In the genomic region with DNA sequence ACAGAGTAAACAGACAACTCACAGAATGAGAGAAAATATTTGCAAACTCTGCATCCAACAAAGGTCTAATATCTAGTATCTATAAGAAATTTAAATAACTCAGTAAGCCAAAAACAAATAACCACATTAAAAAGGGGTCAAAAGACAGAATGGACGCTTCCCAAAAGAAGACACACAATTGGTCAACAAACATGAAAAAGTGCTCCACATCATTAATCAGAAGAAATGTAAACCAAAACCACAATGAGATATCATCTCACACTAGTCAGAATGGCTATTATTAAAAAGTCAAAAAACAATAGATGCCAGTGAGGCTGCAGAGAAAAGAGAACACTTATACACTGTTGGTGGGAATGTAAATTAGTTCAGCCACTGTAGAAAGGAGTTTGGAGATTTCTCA, we compare ENCODE assay signal across 7 cellular contexts. TPM values are rescaled to one million over a fixed set of nuclear protein-coding genes. Genes with fewer than 3 reads are reported as not detected.
A peak's percentile ranks its signal among the peaks of the same experiment; 100 is the strongest.
DNase-seq lines count a peak whose midpoint lies in the region; ATAC-seq and TF ChIP-seq lines count a peak whose summit lies in the region.
"Not testable (repeated sequence)": the region's sequence is repeated elsewhere in the genome, so short reads cannot be mapped to it uniquely, and the experiment has no call there.

No MANE protein-coding gene starts in this region.

- H3K4me3 Mint-ChIP-seq in CD14-positive monocyte; activated B cell treated with CpG ODN at 0.5 μM for 24 hours; dendritic cell treated with granulocyte-macrophage colony-stimulating factor and Interleukin-4, amounts not matched to agents 40 ng/mL and 50 ng/mL, for 4 days; immature natural killer cell; osteocyte (ENCODE audit: unreplicated experiment): not testable (repeated sequence)

- not testable (repeated sequence) for H3K27me3 ChIP-seq in HL-60 (ENCODE audit: insufficient read depth, poor library complexity, severe bottlenecking)

- H3K27ac ChIP-seq in HL-60 (replicated peaks) = peak overlapping the region; percentile 88

- not testable (repeated sequence) for DNase-seq in CD14-positive monocyte (ENCODE audit: low spot score); HL-60 (ENCODE audit: low read depth in 1 of 2, low spot score in 1 of 2); activated B cell treated with CpG ODN at 0.5 μM for 24 hours; immature natural killer cell; osteocyte (ENCODE audit: extremely low spot score, unreplicated experiment)
- DNase-seq in OCI-M1 (lab: John Stamatoyannopoulos, UW) = peak; percentile 34

- not testable (repeated sequence) for H3K36me3 Mint-ChIP-seq in CD14-positive monocyte; activated B cell treated with CpG ODN at 0.5 μM for 24 hours (ENCODE audit: low read depth); dendritic cell treated with granulocyte-macrophage colony-stimulating factor and Interleukin-4, amounts not matched to agents 40 ng/mL and 50 ng/mL, for 4 days (ENCODE audit: low read depth); immature natural killer cell; osteocyte (ENCODE audit: unreplicated experiment)

- not testable (repeated sequence) for ATAC-seq in activated B cell treated with CpG ODN at 0.5 μM for 24 hours (ENCODE audit: low read depth)

- intact Hi-C loops in CD14-positive monocyte (cut with micrococcal nuclease) (loop anchor here in 1 of 2 donors (2.0 kb wide), 1 partner anchor 31 kb away; no protein-coding TSS in a partner anchor), activated B cell treated with CpG ODN at 0.5 μM for 24 hours (cut with micrococcal nuclease) (loop anchor here (2.0 kb wide), 2 partner anchors 33 to 203 kb away; no protein-coding TSS in a partner anchor)
- intact Hi-C loops in dendritic cell treated with granulocyte-macrophage colony-stimulating factor and Interleukin-4, amounts not matched to agents 40 ng/mL and 50 ng/mL, for 4 days (cut with micrococcal nuclease) = loop anchor here (1.0 kb wide), 1 partner anchor 169 kb away; no protein-coding TSS in a partner anchor

- not testable (repeated sequence) for H3K4me3 ChIP-seq in HL-60 (replicated peaks; ENCODE audit: insufficient read depth, low read length)

- not testable (repeated sequence) for H3K9me3 Mint-ChIP-seq in CD14-positive monocyte; activated B cell treated with CpG ODN at 0.5 μM for 24 hours; dendritic cell treated with granulocyte-macrophage colony-stimulating factor and Interleukin-4, amounts not matched to agents 40 ng/mL and 50 ng/mL, for 4 days; immature natural killer cell; osteocyte (ENCODE audit: unreplicated experiment)

- CTCF ChIA-PET in activated B cell treated with CpG ODN at 0.5 μM for 24 hours (lab: Charles Lee) = not testable (repeated sequence)

- POLR2A ChIA-PET in activated B cell treated with CpG ODN at 0.5 μM for 24 hours (lab: Charles Lee) = interaction anchor here (3.5 kb wide), 1 partner anchor 48 kb away, joined by 41 read pairs; a partner anchor contains a TSS

- peaks cover 43% of the 10 kb centered on the region for H3K4me1 Mint-ChIP-seq in CD14-positive monocyte
- peaks cover 58% of the 10 kb centered on the region for H3K4me1 Mint-ChIP-seq in activated B cell treated with CpG ODN at 0.5 μM for 24 hours
- H3K4me1 Mint-ChIP-seq in dendritic cell treated with granulocyte-macrophage colony-stimulating factor and Interleukin-4, amounts not matched to agents 40 ng/mL and 50 ng/mL, for 4 days (ENCODE audit: low read depth) = peaks cover 48% of the 10 kb centered on the region
- H3K4me1 Mint-ChIP-seq in immature natural killer cell = peaks cover 62 to 70% of the 10 kb centered on the region in 2 donors
- H3K4me1 Mint-ChIP-seq in osteocyte (ENCODE audit: unreplicated experiment) = peaks cover 23% of the 10 kb centered on the region

- H3K27ac Mint-ChIP-seq in CD14-positive monocyte = peak overlapping the region; percentile 99 to 100 (median 100)
- peak overlapping the region; percentile 27 for H3K27ac Mint-ChIP-seq in activated B cell treated with CpG ODN at 0.5 μM for 24 hours
- peak overlapping the region; percentile 95 for H3K27ac Mint-ChIP-seq in dendritic cell treated with granulocyte-macrophage colony-stimulating factor and Interleukin-4, amounts not matched to agents 40 ng/mL and 50 ng/mL, for 4 days
- H3K27ac Mint-ChIP-seq in immature natural killer cell = peak overlapping the region; percentile 6 to 80 (median 37)
- peak overlapping the region; percentile 97 for H3K27ac Mint-ChIP-seq in osteocyte (ENCODE audit: unreplicated experiment)

- H3K27me3 Mint-ChIP-seq in CD14-positive monocyte (ENCODE audit: low read depth in 3 of 3); activated B cell treated with CpG ODN at 0.5 μM for 24 hours; dendritic cell treated with granulocyte-macrophage colony-stimulating factor and Interleukin-4, amounts not matched to agents 40 ng/mL and 50 ng/mL, for 4 days; osteocyte (ENCODE audit: unreplicated experiment): not testable (repeated sequence)
- H3K27me3 Mint-ChIP-seq in immature natural killer cell (ENCODE audit: low read depth in 3 of 3) = peaks cover 6 to 13% (median 7%) of the 10 kb centered on the region in 3 donors

- TF ChIP-seq CTCF in CD14-positive monocyte (IDR thresholded peaks at IDR 0.05); HL-60 (IDR thresholded peaks at IDR 0.05; ENCODE audit: insufficient read depth, low read length); activated B cell treated with CpG ODN at 0.5 μM for 24 hours (IDR thresholded peaks at IDR 0.05); osteocyte (IDR thresholded peaks at IDR 0.05): not testable (repeated sequence)

RNA-seq across cellular contexts. Expression of a gene that starts 49.3 kb away (rescaled TPM):
- 10 to 100 TPM; 53.9 to 59.3 TPM for polyA plus RNA-seq in CD14-positive monocyte
- 110 and 136 TPM in 2 replicates for total RNA-seq in activated B cell treated with CpG ODN at 0.5 μM for 24 hours
- 10 to 100 TPM; 15.6 to 29.5 (median 17.8) TPM for polyA plus RNA-seq in immature natural killer cell
- total RNA-seq in osteocyte = 45.5 and 46.6 TPM in 2 replicates

Comparison
In these comparisons a context has a peak if more than half of its experiments do, and no peak if none do; other contexts are left out.
1. H3K27ac Mint-ChIP-seq: peak in every context shown above with its lines; median percentile 100 in CD14-positive monocyte; 97 in osteocyte; 95 in dendritic cell treated with granulocyte-macrophage colony-stimulating factor and Interleukin-4, amounts not matched to agents 40 ng/mL and 50 ng/mL, for 4 days; 37 in immature natural killer cell; 27 in activated B cell treated with CpG ODN at 0.5 μM for 24 hours.